Comparison of ENCODE assay signal across 1 cellular context in the genomic region with DNA sequence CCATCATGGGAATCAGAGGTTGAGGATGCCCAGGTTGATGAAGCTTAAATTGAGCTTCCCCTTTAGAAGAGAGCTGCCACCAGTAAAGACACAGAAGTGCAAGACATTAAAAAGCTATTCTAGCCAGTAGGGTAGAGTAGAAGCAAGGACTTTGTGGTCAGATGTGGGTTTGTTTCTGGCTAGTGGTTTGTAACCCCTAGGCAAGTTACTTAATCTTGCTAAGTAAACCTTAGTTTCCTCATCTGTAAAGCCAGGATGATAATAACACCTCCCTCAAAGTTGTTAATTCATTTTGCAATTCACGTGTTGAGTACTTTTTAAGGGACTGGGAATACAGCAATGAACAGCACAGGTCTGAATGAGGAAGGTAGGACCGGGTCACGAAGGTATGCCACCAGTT.
A peak's percentile ranks its signal among the peaks of the same experiment; 100 is the strongest.
TF ChIP-seq lines count a peak whose summit lies in the region.

No MANE protein-coding gene starts in this region.

TF ChIP-seq in GM12878, 131 proteins besides CTCF, POLR2A, EP300 and RAD21:
- TF ChIP-seq SKIL (IDR thresholded peaks at IDR 0.05; ENCODE audit: low read depth, poor library complexity, severe bottlenecking) (no peak), RUNX3 (IDR thresholded peaks at IDR 0.05; ENCODE audit: low read length) (peak; percentile 67)
TF ChIP-seq in GM12878: peak in this region for 1.
